In genomic region chr11:111454561-111455192, GRCh38 we compare ENCODE assay signal across 8 cellular contexts. TPM values are rescaled to one million over a fixed set of nuclear protein-coding genes. Genes with fewer than 3 reads are reported as not detected.
DNase-seq lines count a peak whose midpoint lies in the region; ATAC-seq, FAIRE-seq and TF ChIP-seq lines count a peak whose summit lies in the region.

No MANE protein-coding gene starts in this region.

- peak; percentile 69 for ATAC-seq in activated CD8-positive, alpha-beta memory T cell treated with anti-CD3 and anti-CD28 coated beads, Interleukin-2, amount 10 ng/mL, durations not matched to agents 7 days and 5 days
- ATAC-seq in pancreas (peak in 3 of 4 donors; percentile 40 to 53 (median 43)), HG03139 (IDR thresholded peaks at IDR 0.05; ENCODE audit: unreplicated experiment) (no peak)

- H4K20me1 ChIP-seq in fibroblast of lung (ENCODE audit: control insufficient read depth, extremely low read depth, insufficient read depth, low read length): no peaks in the 10 kb centered on the region

- H3K27ac Mint-ChIP-seq in activated CD8-positive, alpha-beta memory T cell treated with anti-CD3 and anti-CD28 coated beads, Interleukin-2, amount 10 ng/mL, durations not matched to agents 7 days and 5 days: no peak overlapping the region
- peak overlapping the region in 1 of 6 donors; percentile 8 for H3K27ac Mint-ChIP-seq in immature natural killer cell

- H3K4me1 ChIP-seq in fibroblast of lung (ENCODE audit: control insufficient read depth, extremely low read depth, insufficient read depth, low read length): no peaks in the 10 kb centered on the region
- no peaks in the 10 kb centered on the region for H3K4me1 ChIP-seq in pancreas

- no peaks in the 10 kb centered on the region for H3K79me2 ChIP-seq in fibroblast of lung (ENCODE audit: control insufficient read depth, insufficient read depth, low read length)

- FAIRE-seq in pancreas (lab: Jason Lieb, UNC): no peak

- H3K9me3 ChIP-seq in fibroblast of lung (ENCODE audit: control insufficient read depth, insufficient read depth, low read depth, low read length) (no peaks in the 10 kb centered on the region), pancreas (no peaks in the 10 kb centered on the region)

- CTCF ChIA-PET in activated CD8-positive, alpha-beta memory T cell treated with anti-CD3 and anti-CD28 coated beads, Interleukin-2, amount 10 ng/mL, durations not matched to agents 7 days and 5 days (lab: Charles Lee): interaction anchor here (0.7 to 2.0 kb wide), 14 partner anchors 8 to 388 kb away, joined by 3 to 10 read pairs (median 4); no protein-coding TSS in a partner anchor

- no peak overlapping the region for H3K27ac ChIP-seq in fibroblast of lung (ENCODE audit: insufficient read depth, low read length)
- H3K27ac ChIP-seq in pancreas: no peak overlapping the region

- 56 to 73% methylated on average over 11 of the region's 11 CpGs for WGBS in pancreas, 2 donors

- TF ChIP-seq CTCF in fibroblast of lung (conservative IDR thresholded peaks at IDR 0.05 in 1 of 2, IDR thresholded peaks at IDR 0.05 in 1 of 2; ENCODE audit: low read depth in 1 of 2, low read length in 2 of 2) (peak; percentile 24 to 50), pancreas (IDR thresholded peaks at IDR 0.05) (no peak)

- H3K9me3 Mint-ChIP-seq in activated CD8-positive, alpha-beta memory T cell treated with anti-CD3 and anti-CD28 coated beads, Interleukin-2, amount 10 ng/mL, durations not matched to agents 7 days and 5 days (ENCODE audit: low read depth): no peaks in the 10 kb centered on the region
- H3K9me3 Mint-ChIP-seq in immature natural killer cell: no peaks in the 10 kb centered on the region

- intact Hi-C loops in pancreas (cut with DNase I): no loop called here

- H3K4me3 ChIP-seq in fibroblast of lung (replicated peaks in 1 of 4; ENCODE audit: control extremely low read depth in 1 of 4, insufficient read depth in 1 of 4, low read depth in 3 of 4, low read length in 4 of 4) (no peak overlapping the region), pancreas (no peak overlapping the region)

- H3K4me2 ChIP-seq in fibroblast of lung (ENCODE audit: extremely low read depth, insufficient read depth, low read length): no peak overlapping the region

- H3K36me3 Mint-ChIP-seq in activated CD8-positive, alpha-beta memory T cell treated with anti-CD3 and anti-CD28 coated beads, Interleukin-2, amount 10 ng/mL, durations not matched to agents 7 days and 5 days: no peaks in the 10 kb centered on the region
- no peaks in the 10 kb centered on the region for H3K36me3 Mint-ChIP-seq in immature natural killer cell

- no peak overlapping the region for H3K4me3 Mint-ChIP-seq in activated CD8-positive, alpha-beta memory T cell treated with anti-CD3 and anti-CD28 coated beads, Interleukin-2, amount 10 ng/mL, durations not matched to agents 7 days and 5 days
- H3K4me3 Mint-ChIP-seq in immature natural killer cell: no peak overlapping the region

- H3K27me3 ChIP-seq in fibroblast of lung (ENCODE audit: control insufficient read depth, insufficient read depth, low read length): no peaks in the 10 kb centered on the region
- H3K27me3 ChIP-seq in pancreas: no peaks in the 10 kb centered on the region

- H3K9ac ChIP-seq in fibroblast of lung (ENCODE audit: insufficient read depth, low read length): no peak overlapping the region

- H3K36me3 ChIP-seq in fibroblast of lung (ENCODE audit: control insufficient read depth, insufficient read depth, low read length): no peaks in the 10 kb centered on the region
- H3K36me3 ChIP-seq in pancreas: no peaks in the 10 kb centered on the region

- peak; percentile 48 for DNase-seq in NCI-H748 (lab: John Stamatoyannopoulos, UW; ENCODE audit: unreplicated experiment)
- no peak for DNase-seq in NCI-H748 treated with DMSO at 0.1 percent for 48 hours (lab: John Stamatoyannopoulos, UW)
- DNase-seq in NCI-H446 (lab: John Stamatoyannopoulos, UW): peak; percentile 29 to 77
- DNase-seq in activated CD8-positive, alpha-beta memory T cell treated with anti-CD3 and anti-CD28 coated beads, Interleukin-2, amount 10 ng/mL, durations not matched to agents 7 days and 5 days: peak; percentile 66
- DNase-seq in fibroblast of lung (ENCODE audit: low read depth in 2 of 2): peak; percentile 50 to 68
- no peak for DNase-seq in pancreas
- DNase-seq in immature natural killer cell: no peak

- peak overlapping the region; percentile 17 for H2AFZ ChIP-seq in fibroblast of lung (ENCODE audit: low read length)

- H3K4me1 Mint-ChIP-seq in activated CD8-positive, alpha-beta memory T cell treated with anti-CD3 and anti-CD28 coated beads, Interleukin-2, amount 10 ng/mL, durations not matched to agents 7 days and 5 days: no peaks in the 10 kb centered on the region
- H3K4me1 Mint-ChIP-seq in immature natural killer cell: no peaks in the 10 kb centered on the region

- H3K27me3 Mint-ChIP-seq in activated CD8-positive, alpha-beta memory T cell treated with anti-CD3 and anti-CD28 coated beads, Interleukin-2, amount 10 ng/mL, durations not matched to agents 7 days and 5 days: peaks cover 14% of the 10 kb centered on the region
- H3K27me3 Mint-ChIP-seq in immature natural killer cell (ENCODE audit: low read depth in 3 of 3): peaks cover 0 to 5% (median 1%) of the 10 kb centered on the region in 3 donors

RNA-seq across cellular contexts. Expression of gene BTG4, which starts 57.5 kb away (rescaled TPM):
- total RNA-seq in activated CD8-positive, alpha-beta memory T cell treated with anti-CD3 and anti-CD28 coated beads, Interleukin-2, amount 10 ng/mL, durations not matched to agents 7 days and 5 days: under 1 TPM in 1 of 2 experiments, not detected in 1; 0.30 TPM
- total RNA-seq in fibroblast of lung (under 0.01 and 0.33 TPM in 2 replicates), pancreas (not detected)
- polyA plus RNA-seq in fibroblast of lung (0.08 and 0.09 TPM in 2 replicates), pancreas (not detected), immature natural killer cell (not detected)
- not detected in 2 replicates for polyA plus RNA-seq in fibroblast of lung (2012)
- polyA minus RNA-seq in fibroblast of lung (ENCODE audit: low replicate concordance): not detected in 2 replicates

RNA-seq across cellular contexts. Expression of gene HOATZ, which starts 59.9 kb away (rescaled TPM):
- not detected for total RNA-seq in activated CD8-positive, alpha-beta memory T cell treated with anti-CD3 and anti-CD28 coated beads, Interleukin-2, amount 10 ng/mL, durations not matched to agents 7 days and 5 days
- not detected in 2 replicates for total RNA-seq in fibroblast of lung
- not detected in 2 replicates for polyA plus RNA-seq in fibroblast of lung
- 0.09 and 0.20 TPM in 2 replicates for polyA plus RNA-seq in fibroblast of lung (2012)
- polyA minus RNA-seq in fibroblast of lung (ENCODE audit: low replicate concordance): not detected in 2 replicates
- not detected for total RNA-seq in pancreas
- polyA plus RNA-seq in pancreas: not detected
- not detected for polyA plus RNA-seq in immature natural killer cell

Comparison
In these comparisons a context has a peak if more than half of its experiments do, and no peak if none do; other contexts are left out.
1. DNase-seq: peak in NCI-H748 (single experiment), NCI-H446 (2 of 2), activated CD8-positive, alpha-beta memory T cell treated with anti-CD3 and anti-CD28 coated beads, Interleukin-2, amount 10 ng/mL, durations not matched to agents 7 days and 5 days (single experiment) and fibroblast of lung (2 of 2); none in NCI-H748 treated with DMSO at 0.1 percent for 48 hours (single experiment), pancreas (0 of 6) and immature natural killer cell (0 of 3).
2. CTCF ChIP-seq: peak in fibroblast of lung (2 of 2); none in pancreas (0 of 4).